In the genomic region with DNA sequence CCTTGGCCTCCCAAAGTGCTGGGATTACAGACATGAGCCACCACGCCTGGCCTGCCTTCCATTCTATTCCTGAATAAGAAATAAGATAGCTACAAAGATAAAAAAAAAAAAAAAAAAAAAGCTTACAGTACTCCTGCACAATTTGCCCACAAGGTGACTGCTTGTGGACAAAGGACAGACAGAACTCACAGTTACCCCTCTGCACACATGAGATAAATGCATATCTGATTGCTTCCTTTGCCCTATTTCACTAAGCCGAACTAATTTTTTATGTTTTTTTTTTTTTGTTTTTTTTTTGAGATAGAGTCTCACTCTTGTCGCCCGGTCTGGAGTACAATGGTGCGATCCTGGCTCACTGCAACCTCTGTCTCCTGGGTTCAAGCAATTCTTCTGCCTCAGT, we compare ENCODE assay signal across 27 cellular contexts.
"Had no signal": no experiment of that assay in that cellular context is flagged by ENCODE, and none has a peak within 500 bp of the region (broad histone marks: within the 10 kb centered on the region; RNA-seq: fewer than 3 reads in every experiment).

No MANE protein-coding gene starts in this region.

- H3K27ac Mint-ChIP-seq: neural progenitor cell had no signal

- H3K4me3 ChIP-seq: coronary artery, dorsolateral prefrontal cortex, gastrocnemius medialis, left lung, lower lobe of right lung, neural progenitor cell, suprapubic skin, tibial artery, upper lobe of right lung had no signal

- H3K36me3 ChIP-seq: brain microvascular endothelial cell, gastrocnemius medialis, left lung, lower lobe of right lung, neural progenitor cell, suprapubic skin, upper lobe of right lung had no signal

- ATAC-seq: activated CD8-positive, alpha-beta T cell treated with anti-CD3 and anti-CD28 coated beads for 36 hours; gastrocnemius medialis; left lung; lower lobe of right lung; right cardiac atrium; upper lobe of right lung had no signal

- H3K4me3 Mint-ChIP-seq: activated CD8-positive, alpha-beta T cell treated with anti-CD3 and anti-CD28 coated beads for 36 hours; activated naive CD8-positive, alpha-beta T cell treated with anti-CD3 and anti-CD28 coated beads, Interleukin-2, amount 10 ng/mL, durations not matched to agents 7 days and 5 days; naive B cell; neural progenitor cell had no signal

- H3K27me3 Mint-ChIP-seq: activated CD8-positive, alpha-beta T cell treated with anti-CD3 and anti-CD28 coated beads for 36 hours; activated naive CD8-positive, alpha-beta T cell treated with anti-CD3 and anti-CD28 coated beads, Interleukin-2, amount 10 ng/mL, durations not matched to agents 7 days and 5 days; naive B cell had no signal

- H3K4me1 Mint-ChIP-seq: naive B cell had no signal

- DNase-seq: activated CD4-positive, alpha-beta T cell treated with anti-CD3 and anti-CD28 coated beads for 48 hours; activated CD8-positive, alpha-beta T cell treated with anti-CD3 and anti-CD28 coated beads for 36 hours; activated effector memory CD4-positive, alpha-beta T cell treated with Interleukin-2 at 50 U/mL for 16 hours; activated naive CD4-positive, alpha-beta T cell treated with Interleukin-2 at 50 U/mL for 16 hours; activated naive CD8-positive, alpha-beta T cell treated with anti-CD3 and anti-CD28 coated beads, Interleukin-2, amount 10 ng/mL, durations not matched to agents 7 days and 5 days; activated T-cell treated with anti-CD3 and anti-CD28 coated beads, Interleukin-2, amount 50 U/mL, for 48 hours; brain microvascular endothelial cell; effector memory CD4-positive, alpha-beta T cell; gastrocnemius medialis; glutamatergic neuron; left lung; lower lobe of right lung; mesendoderm; naive B cell; occipital lobe; right cardiac atrium; stimulated activated CD4-positive, alpha-beta T cell treated with anti-CD3 and anti-CD28 coated beads, Interleukin-15, amount 100 ng/mL, for 24 hours; stimulated activated CD4-positive, alpha-beta T cell treated with anti-CD3 and anti-CD28 coated beads, Interleukin-2, amount 100 ng/mL, for 24 hours; stimulated activated naive CD4-positive, alpha-beta T cell; tibial artery; upper lobe of right lung had no signal

- H3K9me3 Mint-ChIP-seq: activated naive CD8-positive, alpha-beta T cell treated with anti-CD3 and anti-CD28 coated beads, Interleukin-2, amount 10 ng/mL, durations not matched to agents 7 days and 5 days; neural progenitor cell; T-helper 2 cell treated with Interferon-gamma antibody and Interleukin-4, amounts not matched to agents 5 μg/mL and 100 μg/mL, for 36 hours had no signal

- H3K27ac ChIP-seq: brain microvascular endothelial cell, coronary artery, gastrocnemius medialis, left lung, lower lobe of right lung, neural progenitor cell, parathyroid adenoma, suprapubic skin, tibial artery, upper lobe of right lung had no signal

- H3K36me3 Mint-ChIP-seq: activated naive CD8-positive, alpha-beta T cell treated with anti-CD3 and anti-CD28 coated beads, Interleukin-2, amount 10 ng/mL, durations not matched to agents 7 days and 5 days had no signal

- H3K27me3 ChIP-seq: brain microvascular endothelial cell, dorsolateral prefrontal cortex, gastrocnemius medialis, left lung, neural progenitor cell, suprapubic skin, tibial artery, upper lobe of right lung had no signal

- H3K4me1 ChIP-seq: neural progenitor cell had no signal

- H3K9me3 ChIP-seq: gastrocnemius medialis, left lung, lower lobe of right lung, suprapubic skin, tibial artery, upper lobe of right lung had no signal
